In the genomic region with DNA sequence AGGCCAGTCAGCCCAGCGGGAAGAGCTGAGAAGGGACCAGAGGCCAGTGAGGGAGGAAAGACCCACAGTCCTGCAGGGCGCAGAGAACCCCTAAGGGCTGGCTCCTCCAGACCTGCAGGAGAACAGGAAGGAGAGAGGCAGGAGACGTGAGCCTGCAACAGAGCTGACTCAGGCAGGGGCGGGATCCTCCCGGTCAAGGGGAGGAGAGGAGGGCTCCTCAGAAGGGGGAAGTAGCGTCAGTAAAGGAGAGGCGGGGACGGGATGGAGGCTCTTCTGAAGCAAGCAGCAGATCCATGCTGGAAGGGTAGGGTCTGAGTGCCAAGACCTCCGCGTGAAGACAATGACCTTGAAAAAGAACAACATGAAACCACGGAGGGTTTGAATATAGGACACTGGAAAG, we compare ENCODE assay signal across 1 cellular context.
A peak's percentile ranks its signal among the peaks of the same experiment; 100 is the strongest.
TF ChIP-seq lines count a peak whose summit lies in the region.

No MANE protein-coding gene starts in this region.

TF ChIP-seq in K562, 482 proteins besides CTCF, POLR2A, EP300 and RAD21 (continued from another document):
- TF ChIP-seq, protein P1, sequence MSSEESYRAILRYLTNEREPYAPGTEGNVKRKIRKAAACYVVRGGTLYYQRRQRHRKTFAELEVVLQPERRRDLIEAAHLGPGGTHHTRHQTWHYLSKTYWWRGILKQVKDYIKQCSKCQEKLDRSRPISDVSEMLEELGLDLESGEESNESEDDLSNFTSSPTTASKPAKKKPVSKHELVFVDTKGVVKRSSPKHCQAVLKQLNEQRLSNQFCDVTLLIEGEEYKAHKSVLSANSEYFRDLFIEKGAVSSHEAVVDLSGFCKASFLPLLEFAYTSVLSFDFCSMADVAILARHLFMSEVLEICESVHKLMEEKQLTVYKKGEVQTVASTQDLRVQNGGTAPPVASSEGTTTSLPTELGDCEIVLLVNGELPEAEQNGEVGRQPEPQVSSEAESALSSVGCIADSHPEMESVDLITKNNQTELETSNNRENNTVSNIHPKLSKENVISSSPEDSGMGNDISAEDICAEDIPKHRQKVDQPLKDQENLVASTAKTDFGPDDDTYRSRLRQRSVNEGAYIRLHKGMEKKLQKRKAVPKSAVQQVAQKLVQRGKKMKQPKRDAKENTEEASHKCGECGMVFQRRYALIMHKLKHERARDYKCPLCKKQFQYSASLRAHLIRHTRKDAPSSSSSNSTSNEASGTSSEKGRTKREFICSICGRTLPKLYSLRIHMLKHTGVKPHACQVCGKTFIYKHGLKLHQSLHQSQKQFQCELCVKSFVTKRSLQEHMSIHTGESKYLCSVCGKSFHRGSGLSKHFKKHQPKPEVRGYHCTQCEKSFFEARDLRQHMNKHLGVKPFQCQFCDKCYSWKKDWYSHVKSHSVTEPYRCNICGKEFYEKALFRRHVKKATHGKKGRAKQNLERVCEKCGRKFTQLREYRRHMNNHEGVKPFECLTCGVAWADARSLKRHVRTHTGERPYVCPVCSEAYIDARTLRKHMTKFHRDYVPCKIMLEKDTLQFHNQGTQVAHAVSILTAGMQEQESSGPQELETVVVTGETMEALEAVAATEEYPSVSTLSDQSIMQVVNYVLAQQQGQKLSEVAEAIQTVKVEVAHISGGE (CRISPR knock-in tag; IDR thresholded peaks at IDR 0.05): 0 out of 6 replicates have a peak, but pooled peaks of 1 of the 3 experiments have one; percentile 14
- TF ChIP-seq, protein P2, sequence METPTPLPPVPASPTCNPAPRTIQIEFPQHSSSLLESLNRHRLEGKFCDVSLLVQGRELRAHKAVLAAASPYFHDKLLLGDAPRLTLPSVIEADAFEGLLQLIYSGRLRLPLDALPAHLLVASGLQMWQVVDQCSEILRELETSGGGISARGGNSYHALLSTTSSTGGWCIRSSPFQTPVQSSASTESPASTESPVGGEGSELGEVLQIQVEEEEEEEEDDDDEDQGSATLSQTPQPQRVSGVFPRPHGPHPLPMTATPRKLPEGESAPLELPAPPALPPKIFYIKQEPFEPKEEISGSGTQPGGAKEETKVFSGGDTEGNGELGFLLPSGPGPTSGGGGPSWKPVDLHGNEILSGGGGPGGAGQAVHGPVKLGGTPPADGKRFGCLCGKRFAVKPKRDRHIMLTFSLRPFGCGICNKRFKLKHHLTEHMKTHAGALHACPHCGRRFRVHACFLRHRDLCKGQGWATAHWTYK (CRISPR knock-in tag; IDR thresholded peaks at IDR 0.05): peak; percentile 27; the same call in 1 of the 2 replicates
- TF ChIP-seq HMG20B (CRISPR knock-in tag; IDR thresholded peaks at IDR 0.05): no peak
- TF ChIP-seq NRF1 (conservative IDR thresholded peaks at IDR 0.05 in 1 of 2, IDR thresholded peaks at IDR 0.05 in 1 of 2): peak in 1 of 2 experiments; percentile 15; a peak in 2 of 4 replicates
- peak; percentile 54 for TF ChIP-seq CREM (IDR thresholded peaks at IDR 0.05; ENCODE audit: low read depth)
- peak; percentile 48 for TF ChIP-seq ELF1 (tag; IDR thresholded peaks at IDR 0.05)
- no peak for TF ChIP-seq TBP (optimal IDR thresholded peaks at IDR 0.05; ENCODE audit: low read depth, low read length)
- TF ChIP-seq MAZ (CRISPR knock-in tag; conservative IDR thresholded peaks at IDR 0.05 in 1 of 2, IDR thresholded peaks at IDR 0.05 in 1 of 2): peak; percentile 24 to 44; a peak in 3 of 4 replicates
- no peak for TF ChIP-seq SUPT5H (IDR thresholded peaks at IDR 0.05)
- TF ChIP-seq, protein P3, sequence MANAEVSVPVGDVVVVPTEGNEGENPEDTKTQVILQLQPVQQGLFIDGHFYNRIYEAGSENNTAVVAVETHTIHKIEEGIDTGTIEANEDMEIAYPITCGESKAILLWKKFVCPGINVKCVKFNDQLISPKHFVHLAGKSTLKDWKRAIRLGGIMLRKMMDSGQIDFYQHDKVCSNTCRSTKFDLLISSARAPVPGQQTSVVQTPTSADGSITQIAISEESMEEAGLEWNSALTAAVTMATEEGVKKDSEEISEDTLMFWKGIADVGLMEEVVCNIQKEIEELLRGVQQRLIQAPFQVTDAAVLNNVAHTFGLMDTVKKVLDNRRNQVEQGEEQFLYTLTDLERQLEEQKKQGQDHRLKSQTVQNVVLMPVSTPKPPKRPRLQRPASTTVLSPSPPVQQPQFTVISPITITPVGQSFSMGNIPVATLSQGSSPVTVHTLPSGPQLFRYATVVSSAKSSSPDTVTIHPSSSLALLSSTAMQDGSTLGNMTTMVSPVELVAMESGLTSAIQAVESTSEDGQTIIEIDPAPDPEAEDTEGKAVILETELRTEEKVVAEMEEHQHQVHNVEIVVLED (CRISPR knock-in tag; IDR thresholded peaks at IDR 0.05): peak; percentile 29; the same call in 1 of the 2 replicates
TF ChIP-seq in K562: peak in this region for 11.
